In the genomic region with DNA sequence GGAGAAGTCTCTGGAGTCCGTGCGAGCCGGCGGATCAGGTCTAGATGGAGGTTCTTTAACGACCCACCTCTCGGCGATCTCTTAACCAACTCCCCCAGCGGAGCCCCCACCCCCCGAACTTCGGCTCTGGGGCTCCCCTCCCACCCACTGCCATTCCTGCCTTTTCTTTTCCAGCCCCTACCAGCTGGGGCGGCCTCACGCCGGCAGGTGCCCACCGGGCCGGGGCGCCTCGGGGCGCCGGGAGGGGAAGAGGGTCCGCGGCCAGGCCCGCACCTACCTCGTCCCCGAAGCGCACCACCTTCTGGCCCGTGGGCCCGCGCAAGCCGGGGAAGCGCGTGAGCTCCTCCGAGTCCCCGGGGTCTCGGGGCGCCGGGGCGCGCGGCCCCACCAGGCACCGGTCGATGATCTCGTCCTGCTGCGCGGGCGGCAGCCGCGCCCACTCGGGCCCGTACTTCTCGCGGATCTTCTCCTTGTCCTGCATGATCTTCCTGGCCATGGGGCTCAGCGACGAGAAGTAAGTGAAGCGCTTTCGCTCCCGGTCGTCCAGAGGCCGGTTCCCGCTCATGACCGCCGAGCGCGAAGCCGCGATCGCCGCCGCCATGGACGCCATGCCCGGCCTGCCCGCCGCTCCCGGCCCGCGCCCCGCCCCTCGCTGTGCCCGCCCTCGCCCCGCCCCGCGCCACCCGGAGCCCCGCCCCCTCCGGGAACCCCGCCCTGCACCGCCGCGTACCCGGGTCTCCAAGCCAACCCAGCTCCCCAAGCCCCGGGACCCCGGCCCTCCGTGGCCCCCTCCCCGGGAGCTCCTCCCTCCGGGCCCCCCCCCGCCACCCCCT, we compare ENCODE assay signal across 8 cellular contexts. TPM values are rescaled to one million over a fixed set of nuclear protein-coding genes. Genes with fewer than 3 reads are reported as not detected.
DNase-seq lines count a peak whose midpoint lies in the region; ATAC-seq, FAIRE-seq and TF ChIP-seq lines count a peak whose summit lies in the region.

A gene with protein sequence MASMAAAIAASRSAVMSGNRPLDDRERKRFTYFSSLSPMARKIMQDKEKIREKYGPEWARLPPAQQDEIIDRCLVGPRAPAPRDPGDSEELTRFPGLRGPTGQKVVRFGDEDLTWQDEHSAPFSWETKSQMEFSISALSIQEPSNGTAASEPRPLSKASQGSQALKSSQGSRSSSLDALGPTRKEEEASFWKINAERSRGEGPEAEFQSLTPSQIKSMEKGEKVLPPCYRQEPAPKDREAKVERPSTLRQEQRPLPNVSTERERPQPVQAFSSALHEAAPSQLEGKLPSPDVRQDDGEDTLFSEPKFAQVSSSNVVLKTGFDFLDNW (minus strand): TSS at position 619 of the 833 bp plus-strand sequence. CDS start 9 bp downstream, at position 610.

- intact Hi-C loops in A673 (cut with micrococcal nuclease; ENCODE audit: unreplicated experiment) (no loop called here), endothelial cell of umbilical vein (cut with micrococcal nuclease) (loop anchor here (1.0 to 2.0 kb wide), 7 partner anchors 19 to 661 kb away; a partner anchor contains a TSS)

- peak; percentile 64 for DNase-seq in A673 (ENCODE audit: low spot score)
- peak; percentile 88 for DNase-seq in NCI-H69 (lab: John Stamatoyannopoulos, UW)
- DNase-seq in activated CD8-positive, alpha-beta memory T cell treated with anti-CD3 and anti-CD28 coated beads, Interleukin-2, amount 50 U/mL, for 48 hours: peak; percentile 92
- peak; percentile 60 for DNase-seq in endothelial cell of umbilical vein (ENCODE audit: low read depth, low spot score)
- DNase-seq in stimulated activated CD8-positive, alpha-beta memory T cell treated with anti-CD3 and anti-CD28 coated beads, Interleukin-4, amount 100 ng/mL, for 4 hours (ENCODE audit: low read depth in 2 of 2, low spot score in 1 of 2): peak; percentile 44 to 47

- no TSS peak for BruUV-seq in A673 (replicated peaks; lab: Mats Ljungman, UMichigan)
- no TSS peak for BruUV-seq in endothelial cell of umbilical vein (replicated peaks; lab: Mats Ljungman, UMichigan)

- no peaks in the 10 kb centered on the region for H3K79me2 ChIP-seq in endothelial cell of umbilical vein (ENCODE audit: control insufficient read depth, insufficient read depth, low read length)

- H3K27me3 ChIP-seq in A673 (replicated peaks; ENCODE audit: insufficient read depth, low read depth, low read length, poor library complexity) (no peaks in the 10 kb centered on the region), endothelial cell of umbilical vein (ENCODE audit: control insufficient read depth in 2 of 2, insufficient read depth in 2 of 2, low read length in 2 of 2) (no peaks in the 10 kb centered on the region), mucosa of rectum (ENCODE audit: control insufficient read depth in 2 of 2, insufficient read depth in 2 of 2, low read length in 2 of 2) (no peaks in the 10 kb centered on the region)

- TF ChIP-seq CTCF in A673 (conservative IDR thresholded peaks at IDR 0.05; ENCODE audit: low read depth, low read length): no peak
- TF ChIP-seq CTCF in endothelial cell of umbilical vein (IDR thresholded peaks at IDR 0.05; ENCODE audit: extremely low read depth in 1 of 2, insufficient read depth in 1 of 2, low read depth in 1 of 2, low read length in 2 of 2): no peak

- H4K20me1 ChIP-seq in endothelial cell of umbilical vein (replicated peaks; ENCODE audit: control insufficient read depth, extremely low read depth, insufficient read depth, low read length): no peaks in the 10 kb centered on the region

- peak; percentile 44 for FAIRE-seq in endothelial cell of umbilical vein (lab: Jason Lieb, UNC)

- ATAC-seq in GM18519 (IDR thresholded peaks at IDR 0.05; ENCODE audit: low FRiP score, unreplicated experiment) (peak; percentile 38), HG03064 (IDR thresholded peaks at IDR 0.05; ENCODE audit: low read depth, unreplicated experiment) (peak; percentile 91)

- H3K27ac ChIP-seq in A673 (ENCODE audit: low read depth, low read length, poor library complexity, severe bottlenecking) (peak within 1 kb of the TSS; percentile 82), endothelial cell of umbilical vein (ENCODE audit: insufficient read depth, low read depth, low read length) (peak within 1 kb of the TSS; percentile 33), mucosa of rectum (ENCODE audit: low read depth in 2 of 2, low read length in 2 of 2) (peak within 1 kb of the TSS; percentile 48 to 65)

- H3K9me3 ChIP-seq in A673 (ENCODE audit: low read depth, low read length, poor library complexity, severe bottlenecking) (no peaks in the 10 kb centered on the region), endothelial cell of umbilical vein (replicated peaks; ENCODE audit: control insufficient read depth, insufficient read depth, low read length) (no peaks in the 10 kb centered on the region), mucosa of rectum (ENCODE audit: control insufficient read depth in 2 of 2, low read length in 2 of 2) (no peaks in the 10 kb centered on the region)

- H3K4me3 ChIP-seq in A673 (ENCODE audit: low read depth, low read length, poor library complexity, severe bottlenecking) (peak within 1 kb of the TSS; percentile 81), endothelial cell of umbilical vein (replicated peaks in 1 of 3; ENCODE audit: insufficient read depth in 1 of 3, low read depth in 1 of 3, low read length in 3 of 3) (peak within 1 kb of the TSS; percentile 70 to 93 (median 83)), mucosa of rectum (ENCODE audit: low read length in 2 of 2) (peak within 1 kb of the TSS; percentile 88 to 89)

- peak within 1 kb of the TSS; percentile 94 for H2AFZ ChIP-seq in endothelial cell of umbilical vein (ENCODE audit: low read depth, low read length)

- H3K9me1 ChIP-seq in endothelial cell of umbilical vein (replicated peaks; ENCODE audit: control insufficient read depth, extremely low read depth, insufficient read depth, low read length): no peaks in the 10 kb centered on the region

- CTCF ChIA-PET in A673 (lab: Charles Lee): interaction anchor here (0.6 kb wide), 1 partner anchor 13 kb away, joined by 15 read pairs; no protein-coding TSS in a partner anchor
- CTCF ChIA-PET in endothelial cell of umbilical vein (lab: Charles Lee): interaction anchor here (1.3 to 2.3 kb wide), 3 partner anchors 10 to 70 kb away, joined by 3 to 7 read pairs (median 3); no protein-coding TSS in a partner anchor

- H3K36me3 ChIP-seq in A673 (ENCODE audit: insufficient read depth, low read length, poor library complexity, severe bottlenecking) (no peaks in the 10 kb centered on the region), endothelial cell of umbilical vein (ENCODE audit: control insufficient read depth in 2 of 2, extremely low read depth in 1 of 2, insufficient read depth in 2 of 2, low read length in 2 of 2) (no peaks in the 10 kb centered on the region), mucosa of rectum (ENCODE audit: control insufficient read depth in 2 of 2, insufficient read depth in 2 of 2, low read length in 2 of 2) (no peaks in the 10 kb centered on the region)

- peaks cover 30% of the 10 kb centered on the region for H3K4me1 ChIP-seq in A673 (ENCODE audit: insufficient read depth, low read length, poor library complexity, severe bottlenecking)
- H3K4me1 ChIP-seq in endothelial cell of umbilical vein (ENCODE audit: control insufficient read depth, extremely low read depth, insufficient read depth, low read length): peaks cover 20% of the 10 kb centered on the region
- peaks cover 5 to 12% of the 10 kb centered on the region in 2 donors for H3K4me1 ChIP-seq in mucosa of rectum (ENCODE audit: control insufficient read depth in 2 of 2, insufficient read depth in 2 of 2, low read length in 2 of 2)

- peak within 1 kb of the TSS; percentile 78 for H3K9ac ChIP-seq in endothelial cell of umbilical vein (replicated peaks; ENCODE audit: extremely low read depth, insufficient read depth, low read length)
- peak within 1 kb of the TSS; percentile 74 to 75 for H3K9ac ChIP-seq in mucosa of rectum (ENCODE audit: low read depth in 1 of 2, low read length in 2 of 2)

- TF ChIP-seq POLR2A in endothelial cell of umbilical vein (IDR thresholded peaks at IDR 0.05; ENCODE audit: low read depth, low read length): peak; percentile 65

- POLR2A ChIA-PET in A673 (lab: Charles Lee; ENCODE audit: low non-redundant PET): interaction anchor here (0.6 kb wide), 1 partner anchor 1301 kb away, joined by 3 read pairs; no protein-coding TSS in a partner anchor
- POLR2A ChIA-PET in endothelial cell of umbilical vein (lab: Charles Lee): interaction anchor here (0.9 to 1.4 kb wide), 2 partner anchors 17 to 226 kb away, joined by 5 to 6 read pairs; no protein-coding TSS in a partner anchor

- peak within 1 kb of the TSS; percentile 93 for H3K4me2 ChIP-seq in endothelial cell of umbilical vein (ENCODE audit: insufficient read depth, low read length)

- dilution Hi-C loops in endothelial cell of umbilical vein (cut with MboI; ENCODE audit: extremely low pct_ligation_motif_present, low sequenced_read_pairs): no loop called here

TF ChIP-seq in endothelial cell of umbilical vein, 7 proteins besides CTCF, POLR2A, EP300 and RAD21:
- TF ChIP-seq GATA2 (IDR thresholded peaks at IDR 0.05; ENCODE audit: insufficient read depth, insufficient read length, low read depth, low read length) (no peak), POLR2AphosphoS5 (IDR thresholded peaks at IDR 0.05; ENCODE audit: insufficient read depth, low read depth, low read length) (peak; percentile 68), FOS (IDR thresholded peaks at IDR 0.05; ENCODE audit: borderline replicate concordance, insufficient read depth, low read length) (no peak)

RNA-seq across cellular contexts. Expression of the gene that starts here (rescaled TPM):
- total RNA-seq in A673 (2021) (39.4 and 42.4 TPM in 2 replicates), endothelial cell of umbilical vein (27.7 and 29.2 TPM in 2 replicates)
- polyA plus RNA-seq in endothelial cell of umbilical vein: 21.2 and 22.1 TPM in 2 replicates
- 19.5 and 20.9 TPM in 2 replicates for polyA plus RNA-seq in endothelial cell of umbilical vein (2011; cell fraction: cytosol; rRNA removed)
- 17.2 and 17.5 TPM in 2 replicates for polyA plus RNA-seq in endothelial cell of umbilical vein (2011; cell fraction: nucleus; rRNA removed)
- polyA plus RNA-seq in endothelial cell of umbilical vein (2012): 8.9 and 9.1 TPM in 2 replicates
- polyA minus RNA-seq in endothelial cell of umbilical vein: 32.4 and 34.0 TPM in 2 replicates
- polyA minus RNA-seq in endothelial cell of umbilical vein (2011; cell fraction: cytosol; rRNA and poly(A)+ RNA removed): 8.4 TPM
- polyA minus RNA-seq in endothelial cell of umbilical vein (2011; cell fraction: nucleus; rRNA and poly(A)+ RNA removed): 9.7 and 13.1 TPM in 2 replicates

Comparison
In these comparisons a context has a peak if more than half of its experiments do, and no peak if none do; other contexts are left out.
1. Peak in every context shown above with its lines: DNase-seq, ATAC-seq, H3K4me3 ChIP-seq and H3K27ac ChIP-seq.